In the genomic region with DNA sequence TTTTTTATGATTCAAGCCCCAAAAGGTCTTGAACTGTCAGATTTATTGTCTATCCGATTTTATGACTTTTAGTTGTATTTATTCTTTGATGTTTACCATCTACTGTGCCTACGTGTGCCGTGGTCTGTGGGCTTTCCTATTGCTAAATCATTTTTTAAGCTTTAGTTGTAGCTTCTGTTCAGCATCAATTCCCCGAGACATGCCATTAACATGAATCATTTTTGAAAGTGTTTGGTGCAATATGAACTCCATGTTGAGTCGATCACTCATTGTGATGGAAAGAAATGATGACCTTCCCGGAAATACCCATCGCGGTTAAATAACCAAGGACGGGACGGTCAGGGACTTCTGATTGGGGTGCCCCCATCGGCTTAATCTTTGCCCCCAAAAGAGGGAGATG, we compare ENCODE assay signal across 24 cellular contexts.
DNase-seq lines count a peak whose midpoint lies in the region; ATAC-seq, FAIRE-seq and TF ChIP-seq lines count a peak whose summit lies in the region.
"Had no signal": no experiment of that assay in that cellular context is flagged by ENCODE, and none has a peak within 500 bp of the region (broad histone marks: within the 10 kb centered on the region; RNA-seq: fewer than 3 reads in every experiment).

No MANE protein-coding gene starts in this region.

- no peak overlapping the region for H2AK5ac ChIP-seq in mesenchymal stem cell (ENCODE audit: low read length, severe bottlenecking)

- H2BK5ac ChIP-seq in mesenchymal stem cell (ENCODE audit: low read depth, low read length, poor library complexity, severe bottlenecking) = no peak overlapping the region

- peak overlapping the region; percentile 69 for H3K27ac ChIP-seq in mesenchymal stem cell (ENCODE audit: low read length, poor library complexity, severe bottlenecking)
- no peak overlapping the region for H3K27ac ChIP-seq in aorta (ENCODE audit: low read depth in 1 of 2, low read length in 2 of 2)
- H3K27ac ChIP-seq: A549, BLaER1 had no signal

- H3K9me3 ChIP-seq in mesenchymal stem cell (ENCODE audit: control insufficient read depth, low read length) (no peaks in the 10 kb centered on the region), aorta (ENCODE audit: control insufficient read depth, low read length) (no peaks in the 10 kb centered on the region)
- H3K9me3 ChIP-seq: A549, BLaER1, Caco-2 had no signal

- H4K8ac ChIP-seq in mesenchymal stem cell (ENCODE audit: low read length) = no peak overlapping the region

- no peak overlapping the region for H3K4ac ChIP-seq in mesenchymal stem cell (ENCODE audit: low read depth in 1 of 2, low read length in 2 of 2)

- H3K27me3 ChIP-seq in bronchial epithelial cell (ENCODE audit: control insufficient read depth, insufficient read depth, low read length) (no peaks in the 10 kb centered on the region), mesenchymal stem cell (ENCODE audit: control insufficient read depth in 1 of 2, insufficient read depth in 1 of 2, low read length in 2 of 2) (no peaks in the 10 kb centered on the region), aorta (ENCODE audit: control insufficient read depth in 1 of 2, insufficient read depth in 2 of 2, low read length in 1 of 2) (no peaks in the 10 kb centered on the region)
- H3K27me3 ChIP-seq: BLaER1 had no signal

- H3K18ac ChIP-seq in mesenchymal stem cell (ENCODE audit: low read depth in 1 of 2, low read length in 2 of 2) = no peak overlapping the region

- H3K36me3 ChIP-seq in bronchial epithelial cell (ENCODE audit: control insufficient read depth, insufficient read depth, low read length) (no peaks in the 10 kb centered on the region), mesenchymal stem cell (ENCODE audit: control insufficient read depth in 1 of 2, insufficient read depth in 2 of 2, low read depth in 1 of 2, low read length in 2 of 2) (no peaks in the 10 kb centered on the region), aorta (ENCODE audit: control insufficient read depth in 1 of 2, insufficient read depth in 2 of 2, low read length in 1 of 2) (no peaks in the 10 kb centered on the region)
- H3K36me3 ChIP-seq: BLaER1 had no signal

- H4K91ac ChIP-seq in mesenchymal stem cell (ENCODE audit: low read length) = no peak overlapping the region

- H3K4me1 ChIP-seq in mesenchymal stem cell (ENCODE audit: control insufficient read depth, insufficient read depth, low read depth, low read length) = no peaks in the 10 kb centered on the region
- H3K4me1 ChIP-seq in aorta (ENCODE audit: control insufficient read depth in 1 of 2, insufficient read depth in 2 of 2, low read length in 2 of 2) = no peaks in the 10 kb centered on the region
- H3K4me1 ChIP-seq: A549, Caco-2 had no signal

- WGBS in mesenchymal stem cell = 64% methylated on average over 10 of the region's 11 CpGs
- WGBS in aorta, 2 donors = 77 to 83% methylated on average over 11 of the region's 11 CpGs

- no peak overlapping the region for H2BK120ac ChIP-seq in mesenchymal stem cell (ENCODE audit: low read depth, low read length)

- no peak overlapping the region for H3K23ac ChIP-seq in mesenchymal stem cell (ENCODE audit: low read length in 2 of 2)

- no peak overlapping the region for H2BK15ac ChIP-seq in mesenchymal stem cell (ENCODE audit: low read depth, poor library complexity, severe bottlenecking)

- no peak overlapping the region for H3K14ac ChIP-seq in mesenchymal stem cell (ENCODE audit: low read length in 2 of 2)

- intact Hi-C loops in aorta (cut with DNase I) = no loop called here

- H2BK12ac ChIP-seq in mesenchymal stem cell (ENCODE audit: low read length in 2 of 2) = no peak overlapping the region

- H2AFZ ChIP-seq in mesenchymal stem cell (ENCODE audit: low read depth, low read length) = no peak overlapping the region

- no peaks in the 10 kb centered on the region for H3K79me1 ChIP-seq in mesenchymal stem cell (replicated peaks; ENCODE audit: low read length, poor library complexity, severe bottlenecking)

- ATAC-seq in aorta (ENCODE audit: low FRiP score) = no peak
- no peak for ATAC-seq in GM21423 (IDR thresholded peaks at IDR 0.05; ENCODE audit: unreplicated experiment)
- no peak for ATAC-seq in HG02759 (IDR thresholded peaks at IDR 0.05; ENCODE audit: unreplicated experiment)
- ATAC-seq: A549; stimulated activated naive CD8-positive, alpha-beta T cell treated with anti-CD3 and anti-CD28 coated beads, Interleukin-15, Interleukin-2, amounts not matched to agents 100 U/mL and 50 U/mL, for 24 hours had no signal

- H3K9ac ChIP-seq in mesenchymal stem cell (ENCODE audit: low read length) = no peak overlapping the region
- H3K9ac ChIP-seq: BLaER1 had no signal

- FAIRE-seq in bronchial epithelial cell (lab: Jason Lieb, UNC) = no peak
- FAIRE-seq: A549, frontal cortex, H54 had no signal

- H3K4me2 ChIP-seq in mesenchymal stem cell (ENCODE audit: low read length, poor library complexity, severe bottlenecking) = peak overlapping the region; percentile 28
- H3K4me2 ChIP-seq: A549, BLaER1 had no signal

- DNase-seq in AG10803 (ENCODE audit: low read depth) (peak; percentile 11), M059J (ENCODE audit: low read depth) (peak; percentile 28), bronchial epithelial cell (ENCODE audit: low read depth) (peak; percentile 11), mesenchymal stem cell (peak; percentile 56), NCI-H2196 (lab: John Stamatoyannopoulos, UW; ENCODE audit: unreplicated experiment) (no peak), aorta (no peak)
- DNase-seq: activated B cell treated with CpG ODN at 0.5 μM for 24 hours; activated CD4-positive, alpha-beta memory T cell treated with anti-CD3 and anti-CD28 coated beads for 36 hours; activated effector memory CD4-positive, alpha-beta T cell treated with Interleukin-2 at 50 U/mL for 16 hours; Caco-2; caudate nucleus; hypothalamus; islet precursor cell; NCI-H1436 treated with DMSO at 0.1 percent for 48 hours; NCI-H526; stimulated activated CD4-positive, alpha-beta T cell treated with anti-CD3 and anti-CD28 coated beads, Interleukin-4, amount 100 ng/mL, for 24 hours; stimulated activated naive CD8-positive, alpha-beta T cell treated with anti-CD3 and anti-CD28 coated beads, Interleukin-15, Interleukin-2, amounts not matched to agents 100 U/mL and 50 U/mL, for 24 hours had no signal

- TF ChIP-seq CTCF in AG10803 (conservative IDR thresholded peaks at IDR 0.05; ENCODE audit: low read length) (no peak), bronchial epithelial cell (IDR thresholded peaks at IDR 0.05; ENCODE audit: insufficient read depth, low read length, severe bottlenecking) (no peak)

- H3K4me3 ChIP-seq in AG10803 (ENCODE audit: low read length) = no peak overlapping the region
- no peak overlapping the region for H3K4me3 ChIP-seq in bronchial epithelial cell (ENCODE audit: low read depth, low read length)
- no peak overlapping the region for H3K4me3 ChIP-seq in mesenchymal stem cell (ENCODE audit: insufficient read depth in 1 of 2, low read depth in 1 of 2, low read length in 2 of 2)
- no peak overlapping the region for H3K4me3 ChIP-seq in aorta (ENCODE audit: low read length in 2 of 2)
- H3K4me3 ChIP-seq: A549, BLaER1, lung had no signal

Comparison
In these comparisons a context has a peak if more than half of its experiments do, and no peak if none do; other contexts are left out.
1. DNase-seq: peak in AG10803 (single experiment), M059J (single experiment), bronchial epithelial cell (single experiment) and mesenchymal stem cell (single experiment); none in NCI-H2196 (single experiment) and aorta (0 of 2).